In the genomic region with DNA sequence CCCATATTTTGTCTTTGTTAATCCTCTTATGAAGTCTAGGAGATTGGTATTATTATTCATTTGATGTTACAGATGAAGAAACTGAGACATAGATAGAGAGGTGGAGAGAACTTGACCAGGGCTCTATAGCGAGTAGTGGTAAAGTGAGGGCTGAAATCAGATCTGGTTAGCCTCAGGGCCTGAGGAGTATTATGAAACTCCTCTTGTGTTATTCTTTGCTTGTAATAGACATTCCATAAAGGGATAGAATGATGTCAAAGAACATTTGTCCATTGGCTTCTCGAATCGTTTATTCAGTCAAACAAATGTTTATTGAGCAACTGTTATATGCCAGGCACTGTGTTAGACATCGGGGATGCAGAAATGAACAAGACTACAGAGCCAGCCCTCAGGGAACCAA, we compare ENCODE assay signal across 1 cellular context.
TF ChIP-seq lines count a peak whose summit lies in the region.

A gene with protein sequence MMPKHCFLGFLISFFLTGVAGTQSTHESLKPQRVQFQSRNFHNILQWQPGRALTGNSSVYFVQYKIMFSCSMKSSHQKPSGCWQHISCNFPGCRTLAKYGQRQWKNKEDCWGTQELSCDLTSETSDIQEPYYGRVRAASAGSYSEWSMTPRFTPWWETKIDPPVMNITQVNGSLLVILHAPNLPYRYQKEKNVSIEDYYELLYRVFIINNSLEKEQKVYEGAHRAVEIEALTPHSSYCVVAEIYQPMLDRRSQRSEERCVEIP (minus strand): TSS at position 144 of the 400 bp plus-strand sequence. CDS start 11,895 bp downstream, outside the sequence.

TF ChIP-seq in H1, 55 proteins besides CTCF, POLR2A, EP300 and RAD21:
- TF ChIP-seq SIX5 (IDR thresholded peaks at IDR 0.05; ENCODE audit: low read depth, low read length) (no peak), CBX5 (IDR thresholded peaks at IDR 0.05; ENCODE audit: low read depth, low read length) (no peak), JUN (IDR thresholded peaks at IDR 0.05; ENCODE audit: low read depth, low read length) (no peak), SP2 (IDR thresholded peaks at IDR 0.05; ENCODE audit: low read length) (no peak), HDAC6 (IDR thresholded peaks at IDR 0.05; ENCODE audit: low read depth, low read length) (no peak), SP1 (IDR thresholded peaks at IDR 0.05; ENCODE audit: low read depth, low read length) (no peak)
